15 cellular contexts compared by ENCODE assay signal in the genomic region with DNA sequence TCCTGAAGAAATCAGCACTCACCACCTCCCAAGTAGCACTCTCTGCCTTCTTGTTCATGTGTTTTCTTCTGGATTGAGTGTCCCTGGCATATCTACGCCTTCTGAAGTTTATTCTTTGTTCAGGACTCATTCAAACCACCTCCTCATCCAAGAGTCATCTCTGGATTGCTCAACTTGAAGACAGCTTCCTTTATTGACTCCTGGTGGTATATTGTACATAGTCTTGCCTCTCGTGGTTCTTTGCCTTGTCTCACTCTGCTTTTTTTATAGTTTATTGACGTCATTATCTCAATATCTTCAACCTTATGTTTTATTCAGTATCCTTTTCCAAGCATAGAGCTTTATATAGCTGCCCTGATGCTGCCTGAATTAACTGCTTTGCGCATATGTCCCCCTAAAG.
DNase-seq lines count a peak whose midpoint lies in the region; ATAC-seq, FAIRE-seq and TF ChIP-seq lines count a peak whose summit lies in the region.
"Had no signal": no experiment of that assay in that cellular context is flagged by ENCODE, and none has a peak within 500 bp of the region (broad histone marks: within the 10 kb centered on the region; RNA-seq: fewer than 3 reads in every experiment).

No MANE protein-coding gene starts in this region.

- H3K9me3 ChIP-seq in keratinocyte (ENCODE audit: control insufficient read depth, low read depth, low read length) = no peaks in the 10 kb centered on the region
- no peaks in the 10 kb centered on the region for H3K9me3 ChIP-seq in endodermal cell (ENCODE audit: control insufficient read depth, low read length)
- H3K9me3 ChIP-seq: esophagus squamous epithelium had no signal

- in situ Hi-C loops in ACHN (cut with HindIII; ENCODE audit: low pct_ligation_motif_present, low pct_unique_long_range_greater_than_20kb, low sequenced_read_pairs) = no loop called here

- dilution Hi-C loops in keratinocyte (cut with MboI; ENCODE audit: extremely low pct_ligation_motif_present, low sequenced_read_pairs) = no loop called here

- H3K27me3 Mint-ChIP-seq in endodermal cell (ENCODE audit: insufficient read depth) = peaks cover 38% of the 10 kb centered on the region

- intact Hi-C loops in Right ventricle myocardium superior (cut with DNase I) = no loop called here

- no peaks in the 10 kb centered on the region for H3K36me3 Mint-ChIP-seq in endodermal cell (ENCODE audit: low read depth)

- H3K9ac ChIP-seq in keratinocyte (ENCODE audit: control insufficient read depth, extremely low read depth, insufficient read depth, low read length) (no peak overlapping the region), endodermal cell (ENCODE audit: extremely low read depth, low read length, poor library complexity, severe bottlenecking) (no peak overlapping the region)

- ATAC-seq in GM18868 (IDR thresholded peaks at IDR 0.05; ENCODE audit: unreplicated experiment) = peak; percentile 48
- ATAC-seq in HG02588 (IDR thresholded peaks at IDR 0.05; ENCODE audit: unreplicated experiment) = peak; percentile 23
- ATAC-seq in Right ventricle myocardium superior (ENCODE audit: poor library complexity) = no peak

- H3K9me1 ChIP-seq in keratinocyte (ENCODE audit: control insufficient read depth, extremely low read depth, insufficient read depth, low read length) = peaks cover 2% of the 10 kb centered on the region

- no peaks in the 10 kb centered on the region for H4K20me1 ChIP-seq in keratinocyte (ENCODE audit: control insufficient read depth, extremely low read depth, insufficient read depth, low read length)

- H3K27ac Mint-ChIP-seq in endodermal cell = no peak overlapping the region
- H3K27ac Mint-ChIP-seq: activated T-cell treated with anti-CD3 and anti-CD28 coated beads, Interleukin-2, amount 50 U/mL, for 24 hours had no signal

- TF ChIP-seq CTCF in keratinocyte (optimal IDR thresholded peaks at IDR 0.05 in 1 of 3, IDR thresholded peaks at IDR 0.05 in 1 of 3, conservative IDR thresholded peaks at IDR 0.05 in 1 of 3; ENCODE audit: extremely low read depth in 1 of 3, insufficient read depth in 2 of 3, low read length in 3 of 3) (no peak), endodermal cell (conservative IDR thresholded peaks at IDR 0.05) (no peak)

- no peak overlapping the region for H3K4me2 ChIP-seq in keratinocyte (ENCODE audit: control insufficient read depth, extremely low read depth, insufficient read depth, low read depth, low read length)

- H3K4me1 ChIP-seq in keratinocyte (ENCODE audit: control insufficient read depth, extremely low read depth, insufficient read depth, low read length) (peaks cover 17% of the 10 kb centered on the region), endodermal cell (ENCODE audit: control insufficient read depth, insufficient read depth, low read length) (peaks cover 4% of the 10 kb centered on the region)
- H3K4me1 ChIP-seq: esophagus squamous epithelium had no signal

- FAIRE-seq in keratinocyte (lab: Jason Lieb, UNC) = peak; percentile 13
- FAIRE-seq: TTC549 had no signal

- peaks cover 17% of the 10 kb centered on the region for H3K4me1 Mint-ChIP-seq in endodermal cell

- H3K4me3 Mint-ChIP-seq in endodermal cell = no peak overlapping the region
- H3K4me3 Mint-ChIP-seq: activated T-cell treated with anti-CD3 and anti-CD28 coated beads, Interleukin-2, amount 50 U/mL, for 24 hours had no signal

- H3K79me2 ChIP-seq in keratinocyte (ENCODE audit: control insufficient read depth, insufficient read depth, low read length) = no peaks in the 10 kb centered on the region

- DNase-seq in MV-4-11 (lab: John Stamatoyannopoulos, UW) = peak; percentile 80
- no peak for DNase-seq in keratinocyte (ENCODE audit: low read depth, low spot score)
- no peak for DNase-seq in UCSD-AML1 (lab: John Stamatoyannopoulos, UW; ENCODE audit: unreplicated experiment)
- no peak for DNase-seq in endodermal cell
- DNase-seq in Right ventricle myocardium superior = no peak
- DNase-seq in ACHN = no peak
- DNase-seq: activated T-cell treated with anti-CD3 and anti-CD28 coated beads, Interleukin-2, amount 50 U/mL, for 24 hours; esophagus squamous epithelium; occipital lobe; stimulated activated CD4-positive, alpha-beta T cell treated with anti-CD3 and anti-CD28 coated beads, Interleukin-4, amount 100 ng/mL, for 1 hour; substantia nigra had no signal

- H3K36me3 ChIP-seq in keratinocyte (ENCODE audit: control insufficient read depth in 2 of 2, extremely low read depth in 1 of 2, insufficient read depth in 2 of 2, low read length in 2 of 2) (no peaks in the 10 kb centered on the region), endodermal cell (ENCODE audit: control insufficient read depth, insufficient read depth, low read length) (no peaks in the 10 kb centered on the region)
- H3K36me3 ChIP-seq: cardiac muscle cell, esophagus squamous epithelium had no signal

- no peak overlapping the region for H3K4me3 ChIP-seq in keratinocyte (ENCODE audit: control insufficient read depth in 2 of 3, extremely low read depth in 1 of 3, insufficient read depth in 2 of 3, low read depth in 1 of 3, low read length in 3 of 3)
- H3K4me3 ChIP-seq in endodermal cell (ENCODE audit: low read length) = no peak overlapping the region
- H3K4me3 ChIP-seq: cardiac muscle cell, esophagus squamous epithelium had no signal

- 64 to 73% methylated on average over 3 to 4 of the region's 4 CpGs for WGBS in endodermal cell (ENCODE audit: insufficient coverage in 1 of 2, insufficient read length in 1 of 2), 2 experiments

- H3K27ac ChIP-seq in keratinocyte (ENCODE audit: control insufficient read depth, insufficient read depth, low read length) (peak overlapping the region; percentile 42), endodermal cell (ENCODE audit: low read depth, low read length) (no peak overlapping the region)
- H3K27ac ChIP-seq: cardiac muscle cell, esophagus squamous epithelium had no signal

- no peak overlapping the region for H2AFZ ChIP-seq in keratinocyte (ENCODE audit: control insufficient read depth, low read length)

- H3K9me3 Mint-ChIP-seq in endodermal cell = no peaks in the 10 kb centered on the region
- H3K9me3 Mint-ChIP-seq: activated T-cell treated with anti-CD3 and anti-CD28 coated beads, Interleukin-2, amount 50 U/mL, for 24 hours had no signal

- no peaks in the 10 kb centered on the region for H3K27me3 ChIP-seq in keratinocyte (ENCODE audit: control insufficient read depth, extremely low read depth, insufficient read depth, low read length)
- H3K27me3 ChIP-seq in endodermal cell (ENCODE audit: control insufficient read depth, insufficient read depth, low read length, poor library complexity, severe bottlenecking) = peaks cover 8% of the 10 kb centered on the region
- H3K27me3 ChIP-seq: cardiac muscle cell had no signal
